Comparison of ENCODE assay signal across 1 cellular context in the genomic region with DNA sequence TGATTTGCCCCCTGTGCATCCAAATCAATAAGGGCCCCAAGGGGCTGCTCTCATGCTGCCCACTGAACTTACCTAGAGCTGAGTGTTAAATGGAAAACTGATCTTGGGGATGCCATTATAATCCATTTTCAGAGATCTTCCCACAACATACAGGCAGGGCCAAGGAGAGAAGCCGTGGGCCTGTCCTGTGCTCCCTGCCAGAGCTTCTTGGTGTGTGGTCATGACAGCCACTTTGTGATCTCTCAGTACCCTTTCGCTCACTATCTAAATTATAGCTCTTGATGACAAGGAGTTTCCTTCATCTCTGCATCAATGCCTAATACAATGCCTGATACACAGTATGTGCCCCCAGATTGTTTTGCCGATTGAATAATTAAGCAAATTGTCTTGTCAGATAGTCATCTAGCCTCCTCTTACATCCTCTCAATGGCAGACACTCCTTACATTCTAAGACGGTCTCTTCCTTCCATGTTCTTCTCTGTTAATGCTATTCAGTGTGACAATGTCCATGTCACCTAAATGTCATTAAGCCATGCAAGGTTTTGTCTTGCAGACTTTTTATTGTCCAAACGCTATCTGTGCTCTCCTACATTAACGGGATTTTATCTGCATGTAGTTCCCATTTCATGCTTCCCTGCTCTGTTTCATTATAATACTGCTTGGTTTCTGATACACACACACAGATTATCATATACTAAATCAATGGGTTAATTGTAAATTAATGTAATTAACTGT.
A peak's percentile ranks its signal among the peaks of the same experiment; 100 is the strongest.
TF ChIP-seq lines count a peak whose summit lies in the region.

No MANE protein-coding gene starts in this region.

TF ChIP-seq in SK-N-SH, 30 proteins besides CTCF, POLR2A, EP300 and RAD21 (continued from another document):
- TF ChIP-seq, protein P1, sequence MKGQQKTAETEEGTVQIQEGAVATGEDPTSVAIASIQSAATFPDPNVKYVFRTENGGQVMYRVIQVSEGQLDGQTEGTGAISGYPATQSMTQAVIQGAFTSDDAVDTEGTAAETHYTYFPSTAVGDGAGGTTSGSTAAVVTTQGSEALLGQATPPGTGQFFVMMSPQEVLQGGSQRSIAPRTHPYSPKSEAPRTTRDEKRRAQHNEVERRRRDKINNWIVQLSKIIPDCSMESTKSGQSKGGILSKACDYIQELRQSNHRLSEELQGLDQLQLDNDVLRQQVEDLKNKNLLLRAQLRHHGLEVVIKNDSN (IDR thresholded peaks at IDR 0.05; ENCODE audit: borderline replicate concordance, low read depth): no peak
- TF ChIP-seq GATA2 (CRISPR knock-in tag; IDR thresholded peaks at IDR 0.05): peak; percentile 87
- no peak for TF ChIP-seq NFIC (IDR thresholded peaks at IDR 0.05; ENCODE audit: borderline replicate concordance)
- TF ChIP-seq, protein P2, sequence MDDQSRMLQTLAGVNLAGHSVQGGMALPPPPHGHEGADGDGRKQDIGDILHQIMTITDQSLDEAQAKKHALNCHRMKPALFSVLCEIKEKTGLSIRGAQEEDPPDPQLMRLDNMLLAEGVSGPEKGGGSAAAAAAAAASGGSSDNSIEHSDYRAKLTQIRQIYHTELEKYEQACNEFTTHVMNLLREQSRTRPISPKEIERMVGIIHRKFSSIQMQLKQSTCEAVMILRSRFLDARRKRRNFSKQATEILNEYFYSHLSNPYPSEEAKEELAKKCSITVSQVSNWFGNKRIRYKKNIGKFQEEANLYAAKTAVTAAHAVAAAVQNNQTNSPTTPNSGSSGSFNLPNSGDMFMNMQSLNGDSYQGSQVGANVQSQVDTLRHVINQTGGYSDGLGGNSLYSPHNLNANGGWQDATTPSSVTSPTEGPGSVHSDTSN (IDR thresholded peaks at IDR 0.05): no peak
- peak; percentile 56; the same call in 1 of the 2 replicates for TF ChIP-seq FOXJ3 (CRISPR knock-in tag; IDR thresholded peaks at IDR 0.05)
- peak; percentile 48 for TF ChIP-seq RCOR1 (IDR thresholded peaks at IDR 0.05; ENCODE audit: low read length)
- no peak for TF ChIP-seq JUND (IDR thresholded peaks at IDR 0.05)
- TF ChIP-seq ELF1 (IDR thresholded peaks at IDR 0.05): no peak
- peak; percentile 24; the same call in 1 of the 2 replicates for TF ChIP-seq MXI1 (IDR thresholded peaks at IDR 0.05; ENCODE audit: low read depth, low read length)
- TF ChIP-seq NRF1 (IDR thresholded peaks at IDR 0.05; ENCODE audit: low read depth, low read length): no peak
- no peak for TF ChIP-seq RFX5 (IDR thresholded peaks at IDR 0.05; ENCODE audit: low read length)
- TF ChIP-seq, protein P3, sequence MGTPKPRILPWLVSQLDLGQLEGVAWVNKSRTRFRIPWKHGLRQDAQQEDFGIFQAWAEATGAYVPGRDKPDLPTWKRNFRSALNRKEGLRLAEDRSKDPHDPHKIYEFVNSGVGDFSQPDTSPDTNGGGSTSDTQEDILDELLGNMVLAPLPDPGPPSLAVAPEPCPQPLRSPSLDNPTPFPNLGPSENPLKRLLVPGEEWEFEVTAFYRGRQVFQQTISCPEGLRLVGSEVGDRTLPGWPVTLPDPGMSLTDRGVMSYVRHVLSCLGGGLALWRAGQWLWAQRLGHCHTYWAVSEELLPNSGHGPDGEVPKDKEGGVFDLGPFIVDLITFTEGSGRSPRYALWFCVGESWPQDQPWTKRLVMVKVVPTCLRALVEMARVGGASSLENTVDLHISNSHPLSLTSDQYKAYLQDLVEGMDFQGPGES (IDR thresholded peaks at IDR 0.05; ENCODE audit: low read depth, low read length): no peak
- no peak for TF ChIP-seq FOXM1 (IDR thresholded peaks at IDR 0.05; ENCODE audit: low read depth)
- TF ChIP-seq, protein P4, sequence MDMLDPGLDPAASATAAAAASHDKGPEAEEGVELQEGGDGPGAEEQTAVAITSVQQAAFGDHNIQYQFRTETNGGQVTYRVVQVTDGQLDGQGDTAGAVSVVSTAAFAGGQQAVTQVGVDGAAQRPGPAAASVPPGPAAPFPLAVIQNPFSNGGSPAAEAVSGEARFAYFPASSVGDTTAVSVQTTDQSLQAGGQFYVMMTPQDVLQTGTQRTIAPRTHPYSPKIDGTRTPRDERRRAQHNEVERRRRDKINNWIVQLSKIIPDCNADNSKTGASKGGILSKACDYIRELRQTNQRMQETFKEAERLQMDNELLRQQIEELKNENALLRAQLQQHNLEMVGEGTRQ (IDR thresholded peaks at IDR 0.05; ENCODE audit: borderline replicate concordance, low read depth, low read length): no peak
- no peak for TF ChIP-seq MEF2A (IDR thresholded peaks at IDR 0.05; ENCODE audit: borderline replicate concordance, low read depth)
- TF ChIP-seq CHD2 (IDR thresholded peaks at IDR 0.05; ENCODE audit: low read length, partially characterized antibody): no peak
- no peak for TF ChIP-seq MAX (IDR thresholded peaks at IDR 0.05; ENCODE audit: low read depth)
- TF ChIP-seq EZH2phosphoT487 (IDR thresholded peaks at IDR 0.05; ENCODE audit: borderline replicate concordance, low read depth): no peak
